1 cellular context compared by ENCODE assay signal in genomic region chr4:51909236-51909703, GRCh38.
TF ChIP-seq lines count a peak whose summit lies in the region.

No MANE protein-coding gene starts in this region.

TF ChIP-seq in HepG2, 621 proteins besides CTCF, POLR2A, EP300 and RAD21 (continued from another document and continues in another):
- TF ChIP-seq ZNF441 (CRISPR knock-in tag; IDR thresholded peaks at IDR 0.05; ENCODE audit: borderline replicate concordance) (0 out of 2 replicates have a peak, but pooled peaks have one; percentile 33), NONO (IDR thresholded peaks at IDR 0.05) (no peak), NONO (CRISPR knock-in tag; conservative IDR thresholded peaks at IDR 0.05) (peak; percentile 90), ZSCAN12 (CRISPR knock-in tag; IDR thresholded peaks at IDR 0.05) (peak; percentile 64; the same call in 1 of the 2 replicates), ZBTB46 (CRISPR knock-in tag; IDR thresholded peaks at IDR 0.05; ENCODE audit: borderline replicate concordance) (no peak), AGO1 (IDR thresholded peaks at IDR 0.05; ENCODE audit: low read depth, low read length, poor library complexity, severe bottlenecking) (no peak), KIAA2018 (CRISPR knock-in tag; IDR thresholded peaks at IDR 0.05; ENCODE audit: borderline replicate concordance) (no peak), SMAD9 (CRISPR knock-in tag; IDR thresholded peaks at IDR 0.05) (no peak), THAP9 (CRISPR knock-in tag; IDR thresholded peaks at IDR 0.05; ENCODE audit: borderline replicate concordance) (peak; percentile 34; the same call in 1 of the 2 replicates), ZNF607 (CRISPR knock-in tag; IDR thresholded peaks at IDR 0.05; ENCODE audit: borderline replicate concordance) (peak; percentile 68; the same call in 1 of the 2 replicates), ZNF350 (CRISPR knock-in tag; IDR thresholded peaks at IDR 0.05; ENCODE audit: borderline replicate concordance, low read depth) (peak; percentile 98), ARNT (IDR thresholded peaks at IDR 0.05) (no peak), MNT (IDR thresholded peaks at IDR 0.05) (peak; percentile 70), XRCC5 (optimal IDR thresholded peaks at IDR 0.05; ENCODE audit: low read length) (peak; percentile 92), ZNF577 (CRISPR knock-in tag; IDR thresholded peaks at IDR 0.05; ENCODE audit: borderline replicate concordance, low read depth) (no peak), ATF7-NPFF (CRISPR knock-in tag; IDR thresholded peaks at IDR 0.05; ENCODE audit: low read depth) (peak; percentile 62; the same call in 1 of the 2 replicates), HNF1A (IDR thresholded peaks at IDR 0.05; ENCODE audit: low read depth) (peak; percentile 85), HNF1A (CRISPR knock-in tag; IDR thresholded peaks at IDR 0.05; ENCODE audit: borderline replicate concordance) (peak; percentile 95), SETDB1 (CRISPR knock-in tag; IDR thresholded peaks at IDR 0.05; ENCODE audit: borderline replicate concordance) (no peak), ZNF318 (CRISPR knock-in tag; IDR thresholded peaks at IDR 0.05) (peak; percentile 95; the same call in 1 of the 2 replicates)
